In the genomic region with DNA sequence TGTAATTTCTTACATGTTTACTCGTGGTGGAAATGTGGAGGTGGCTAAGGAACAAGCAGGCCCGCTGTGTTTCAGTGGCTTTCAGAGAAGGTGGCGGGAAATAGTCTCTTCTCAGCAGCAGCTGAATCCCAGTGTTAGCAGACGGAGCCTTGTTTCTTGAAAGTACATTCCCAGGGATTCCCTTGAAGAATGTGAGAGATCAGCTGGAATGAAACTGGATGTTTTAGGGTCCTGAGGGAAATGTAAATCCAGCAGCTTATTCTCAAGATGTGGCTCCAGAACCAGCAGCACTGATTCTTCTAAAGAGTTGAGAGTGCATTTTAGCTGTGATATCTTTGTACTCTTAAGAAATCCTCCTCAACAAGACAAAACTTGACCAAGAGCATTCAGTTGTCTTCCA, we compare ENCODE assay signal across 20 cellular contexts. TPM values are rescaled to one million over a fixed set of nuclear protein-coding genes. Genes with fewer than 3 reads are reported as not detected.
DNase-seq lines count a peak whose midpoint lies in the region; ATAC-seq, FAIRE-seq and TF ChIP-seq lines count a peak whose summit lies in the region.
"Had no signal": no experiment of that assay in that cellular context is flagged by ENCODE, and none has a peak within 500 bp of the region (broad histone marks: within the 10 kb centered on the region; RNA-seq: fewer than 3 reads in every experiment).

No MANE protein-coding gene starts in this region.

- no peak overlapping the region for H2AK5ac ChIP-seq in H1 (ENCODE audit: low read depth, low read length)

- H3K9ac ChIP-seq in H1 (replicated peaks in 1 of 4; ENCODE audit: extremely low read depth in 1 of 4, low read depth in 3 of 4, low read length in 3 of 4) (no peak overlapping the region), neural progenitor cell (no peak overlapping the region)
- H3K9ac ChIP-seq: KMS-11 had no signal

- H2BK15ac ChIP-seq in H1 (ENCODE audit: low read length): no peak overlapping the region

- no peak overlapping the region for H4K91ac ChIP-seq in H1 (replicated peaks; ENCODE audit: insufficient read length, low read length)

- no peaks in the 10 kb centered on the region for H3K23me2 ChIP-seq in H1 (ENCODE audit: low read depth, low read length)

- H2BK12ac ChIP-seq in H1 (ENCODE audit: low read depth, low read length): no peak overlapping the region

- peak overlapping the region; percentile 14; the same call in 1 of the 2 replicates for H2AFZ ChIP-seq in H1 (ENCODE audit: low read length)
- peak overlapping the region; percentile 32 for H2AFZ ChIP-seq in neural progenitor cell (replicated peaks)
- H2AFZ ChIP-seq: GM23338 had no signal

- no peak for TF ChIP-seq EP300 in H1 (IDR thresholded peaks at IDR 0.05; ENCODE audit: borderline replicate concordance in 1 of 2, low read depth in 2 of 2, low read length in 2 of 2)

- FAIRE-seq in H1 (lab: Jason Lieb, UNC): no peak
- FAIRE-seq: A204.1, HepG2 had no signal

- 84% methylated on average over 4 of the region's 4 CpGs; no CpG with 5 or more reads in 1 of the 2 experiments for WGBS in H1 (ENCODE audit: extremely low coverage in 1 of 2, insufficient coverage in 1 of 2, insufficient read length in 1 of 2, insufficient replicate concordance in 2 of 2, low coverage in 1 of 2, low lambda C conversion rate in 2 of 2, missing lambda C conversion rate in 1 of 2), 2 experiments
- 89% methylated on average over 4 of the region's 4 CpGs for WGBS in right lobe of liver (ENCODE audit: insufficient coverage, low coverage, low lambda C conversion rate, missing lambda C conversion rate)

- H3K9me3 ChIP-seq in CD8-positive, alpha-beta memory T cell (ENCODE audit: low read length): peaks cover 6% of the 10 kb centered on the region
- H3K9me3 ChIP-seq in H1 (ENCODE audit: insufficient read depth in 2 of 2, low read depth in 1 of 2, low read length in 1 of 2): no peaks in the 10 kb centered on the region
- no peaks in the 10 kb centered on the region for H3K9me3 ChIP-seq in neural progenitor cell (ENCODE audit: low read depth)
- no peaks in the 10 kb centered on the region for H3K9me3 ChIP-seq in uterus
- H3K9me3 ChIP-seq in right lobe of liver: no peaks in the 10 kb centered on the region

- peak overlapping the region; percentile 4 to 96 (median 38) for H3K27ac Mint-ChIP-seq in CD8-positive, alpha-beta memory T cell
- no peak overlapping the region for H3K27ac Mint-ChIP-seq in neural progenitor cell
- no peak overlapping the region for H3K27ac Mint-ChIP-seq in activated T-helper 2 cell treated with anti-CD3 and anti-CD28 coated beads, Interferon-gamma antibody, Interleukin-2, Interleukin-4, amounts not matched to agents 10 μg/mL and 5 μg/mL and 100 μg/mL, durations not matched to agents 14 hours and 24 hours and 36 hours
- H3K27ac Mint-ChIP-seq: GM23338 had no signal

- H3K4me3 ChIP-seq in CD8-positive, alpha-beta memory T cell (ENCODE audit: low read length): no peak overlapping the region
- no peak overlapping the region for H3K4me3 ChIP-seq in H1 (ENCODE audit: extremely low read depth in 1 of 4, insufficient read depth in 2 of 4, low read depth in 3 of 4, low read length in 4 of 4)
- H3K4me3 ChIP-seq in neural progenitor cell: no peak overlapping the region
- H3K4me3 ChIP-seq in uterus: no peak overlapping the region
- H3K4me3 ChIP-seq in right lobe of liver: no peak overlapping the region
- H3K4me3 ChIP-seq: GM23338 had no signal

- no peaks in the 10 kb centered on the region for H3K36me3 ChIP-seq in CD8-positive, alpha-beta memory T cell (ENCODE audit: insufficient read depth, low read length)
- H3K36me3 ChIP-seq in H1 (ENCODE audit: control insufficient read depth in 2 of 4, insufficient read depth in 4 of 4, low read length in 3 of 4) (no peaks in the 10 kb centered on the region), neural progenitor cell (no peaks in the 10 kb centered on the region), uterus (no peaks in the 10 kb centered on the region), right lobe of liver (no peaks in the 10 kb centered on the region)

- peaks cover 14 to 20% (median 16%) of the 10 kb centered on the region in 5 donors for H3K9me3 Mint-ChIP-seq in CD8-positive, alpha-beta memory T cell
- no peaks in the 10 kb centered on the region for H3K9me3 Mint-ChIP-seq in neural progenitor cell
- H3K9me3 Mint-ChIP-seq in activated T-helper 2 cell treated with anti-CD3 and anti-CD28 coated beads, Interferon-gamma antibody, Interleukin-2, Interleukin-4, amounts not matched to agents 10 μg/mL and 5 μg/mL and 100 μg/mL, durations not matched to agents 14 hours and 24 hours and 36 hours: no peaks in the 10 kb centered on the region
- H3K9me3 Mint-ChIP-seq: GM23338 had no signal

- no peak overlapping the region for H2BK120ac ChIP-seq in H1 (replicated peaks; ENCODE audit: low read depth, low read length)

- H3K23ac ChIP-seq in H1 (ENCODE audit: insufficient read length): no peak overlapping the region

- TF ChIP-seq RAD21 in H1 (IDR thresholded peaks at IDR 0.05 in 1 of 2, conservative IDR thresholded peaks at IDR 0.05 in 1 of 2; ENCODE audit: low read depth in 2 of 2, low read length in 2 of 2): no peak

- H3K4me2 ChIP-seq in H1 (ENCODE audit: insufficient read depth in 1 of 2, low read depth in 2 of 2, low read length in 2 of 2) (no peak overlapping the region), neural progenitor cell (no peak overlapping the region)
- H3K4me2 ChIP-seq: GM23338, KMS-11 had no signal

- DNase-seq in CD8-positive, alpha-beta memory T cell: no peak
- DNase-seq in H1 (ENCODE audit: low read depth in 1 of 2, low spot score in 2 of 2) (no peak), neural progenitor cell (ENCODE audit: low spot score) (peak; percentile 25), uterus (no peak), right lobe of liver (no peak)
- no peak for DNase-seq in activated T-helper 2 cell treated with anti-CD3 and anti-CD28 coated beads, Interferon-gamma antibody, Interleukin-2, Interleukin-4, amounts not matched to agents 10 μg/mL and 5 μg/mL and 100 μg/mL, durations not matched to agents 14 hours and 24 hours and 36 hours (ENCODE audit: low spot score)
- DNase-seq in activated effector memory CD4-positive, alpha-beta T cell treated with Interleukin-2 at 50 U/mL for 16 hours: no peak
- DNase-seq: C1 segment of cervical spinal cord, COR-L47, EL, NCI-H1092, NCI-H146, NCI-H2081, NCI-H510A, NCI-H774, PC-3 had no signal

- no peaks in the 10 kb centered on the region for H3K79me1 ChIP-seq in H1 (ENCODE audit: low read depth, low read length)

- H3K4me3 Mint-ChIP-seq in CD8-positive, alpha-beta memory T cell: no peak overlapping the region
- H3K4me3 Mint-ChIP-seq in neural progenitor cell: no peak overlapping the region
- no peak overlapping the region for H3K4me3 Mint-ChIP-seq in activated T-helper 2 cell treated with anti-CD3 and anti-CD28 coated beads, Interferon-gamma antibody, Interleukin-2, Interleukin-4, amounts not matched to agents 10 μg/mL and 5 μg/mL and 100 μg/mL, durations not matched to agents 14 hours and 24 hours and 36 hours (ENCODE audit: low read depth)
- H3K4me3 Mint-ChIP-seq: GM23338 had no signal

- H2BK20ac ChIP-seq in H1 (ENCODE audit: low read length): no peak overlapping the region

- TF ChIP-seq CTCF in H1 (IDR thresholded peaks at IDR 0.05; ENCODE audit: control extremely low read depth in 1 of 3, insufficient read depth in 1 of 3, low read depth in 1 of 3, low read length in 3 of 3) (no peak), neural progenitor cell (IDR thresholded peaks at IDR 0.05) (no peak), uterus (IDR thresholded peaks at IDR 0.05) (no peak), right lobe of liver (IDR thresholded peaks at IDR 0.05) (no peak)

- H3K36me3 Mint-ChIP-seq in CD8-positive, alpha-beta memory T cell: peaks cover 10 to 28% (median 16%) of the 10 kb centered on the region in 3 donors
- H3K36me3 Mint-ChIP-seq in neural progenitor cell: no peaks in the 10 kb centered on the region
- no peaks in the 10 kb centered on the region for H3K36me3 Mint-ChIP-seq in activated T-helper 2 cell treated with anti-CD3 and anti-CD28 coated beads, Interferon-gamma antibody, Interleukin-2, Interleukin-4, amounts not matched to agents 10 μg/mL and 5 μg/mL and 100 μg/mL, durations not matched to agents 14 hours and 24 hours and 36 hours (ENCODE audit: low read depth)

- TF ChIP-seq POLR2A in H1 (IDR thresholded peaks at IDR 0.05; ENCODE audit: control extremely low read depth in 1 of 2, low read depth in 2 of 2, low read length in 2 of 2) (no peak), uterus (IDR thresholded peaks at IDR 0.05) (no peak), right lobe of liver (IDR thresholded peaks at IDR 0.05) (no peak)

- H3K27me3 Mint-ChIP-seq in CD8-positive, alpha-beta memory T cell: no peaks in the 10 kb centered on the region
- no peaks in the 10 kb centered on the region for H3K27me3 Mint-ChIP-seq in neural progenitor cell (ENCODE audit: insufficient read depth, low read depth)
- H3K27me3 Mint-ChIP-seq in activated T-helper 2 cell treated with anti-CD3 and anti-CD28 coated beads, Interferon-gamma antibody, Interleukin-2, Interleukin-4, amounts not matched to agents 10 μg/mL and 5 μg/mL and 100 μg/mL, durations not matched to agents 14 hours and 24 hours and 36 hours (ENCODE audit: low read depth): peaks cover 4% of the 10 kb centered on the region

- CTCF ChIA-PET in CD8-positive, alpha-beta memory T cell (lab: Charles Lee): interaction anchor here (1.4 kb wide), 1 partner anchor 11 kb away, joined by 3 read pairs; no protein-coding TSS in a partner anchor
- CTCF ChIA-PET in H1 (lab: Charles Lee; ENCODE audit: partially characterized antibody): interaction anchor here (0.8 kb wide), 1 partner anchor 10 kb away, joined by 3 read pairs; no protein-coding TSS in a partner anchor

- H3K56ac ChIP-seq in H1 (replicated peaks; ENCODE audit: insufficient read length, low read depth, low read length): no peak overlapping the region

- ATAC-seq in right lobe of liver: no peak
- ATAC-seq: GM23338, HepG2, PC-3 had no signal

- H2BK5ac ChIP-seq in H1 (ENCODE audit: low read depth, low read length): no peak overlapping the region

- H3K18ac ChIP-seq in H1 (ENCODE audit: extremely low read depth, low read length): no peak overlapping the region

- H3F3A ChIP-seq in neural progenitor cell (ENCODE audit: low read depth): no peaks in the 10 kb centered on the region

- H3K4ac ChIP-seq in H1 (replicated peaks; ENCODE audit: insufficient read length, low read depth, low read length): no peak overlapping the region

- H3K4me1 Mint-ChIP-seq in CD8-positive, alpha-beta memory T cell: peaks cover 64 to 79% (median 72%) of the 10 kb centered on the region in 3 donors
- peaks cover 3% of the 10 kb centered on the region for H3K4me1 Mint-ChIP-seq in neural progenitor cell
- peaks cover 21% of the 10 kb centered on the region for H3K4me1 Mint-ChIP-seq in activated T-helper 2 cell treated with anti-CD3 and anti-CD28 coated beads, Interferon-gamma antibody, Interleukin-2, Interleukin-4, amounts not matched to agents 10 μg/mL and 5 μg/mL and 100 μg/mL, durations not matched to agents 14 hours and 24 hours and 36 hours (ENCODE audit: low read depth)
- H3K4me1 Mint-ChIP-seq: GM23338 had no signal

- intact Hi-C loops in uterus (cut with DNase I; ENCODE audit: low total_unique reads) (no loop called here), right lobe of liver (cut with DNase I) (no loop called here)
- intact Hi-C loops in activated T-helper 2 cell treated with anti-CD3 and anti-CD28 coated beads, Interferon-gamma antibody, Interleukin-2, Interleukin-4, amounts not matched to agents 10 μg/mL and 5 μg/mL and 100 μg/mL, durations not matched to agents 14 hours and 24 hours and 36 hours (cut with micrococcal nuclease): no loop called here

- H4K8ac ChIP-seq in H1 (ENCODE audit: extremely low read depth, insufficient read depth, low read length): no peak overlapping the region

- no peaks in the 10 kb centered on the region for H4K20me1 ChIP-seq in H1 (replicated peaks in 1 of 2; ENCODE audit: control insufficient read depth in 1 of 2, insufficient read depth in 2 of 2, low read length in 2 of 2)
- no peaks in the 10 kb centered on the region for H4K20me1 ChIP-seq in neural progenitor cell (ENCODE audit: low read depth)

- no peak overlapping the region for H3K27ac ChIP-seq in CD8-positive, alpha-beta memory T cell (ENCODE audit: low read depth, low read length)
- H3K27ac ChIP-seq in H1 (ENCODE audit: low read depth, low read length) (no peak overlapping the region), neural progenitor cell (no peak overlapping the region), uterus (peak overlapping the region; percentile 72 to 87), right lobe of liver (no peak overlapping the region)
- H3K27ac ChIP-seq: KMS-11 had no signal

- H3K4me1 ChIP-seq in CD8-positive, alpha-beta memory T cell (ENCODE audit: insufficient read depth, low read length): peaks cover 28% of the 10 kb centered on the region
- H3K4me1 ChIP-seq in H1 (replicated peaks in 1 of 4; ENCODE audit: control insufficient read depth in 3 of 4, insufficient read depth in 4 of 4, low read length in 3 of 4): no peaks in the 10 kb centered on the region
- no peaks in the 10 kb centered on the region for H3K4me1 ChIP-seq in neural progenitor cell
- peaks cover 0 to 3% of the 10 kb centered on the region in 2 donors for H3K4me1 ChIP-seq in uterus
- no peaks in the 10 kb centered on the region for H3K4me1 ChIP-seq in right lobe of liver

- no peak overlapping the region for H4K5ac ChIP-seq in H1 (ENCODE audit: insufficient read length, low read depth, low read length)

- no peaks in the 10 kb centered on the region for H3K27me3 ChIP-seq in CD8-positive, alpha-beta memory T cell (ENCODE audit: insufficient read depth, low read length, poor library complexity, severe bottlenecking)
- H3K27me3 ChIP-seq in H1 (replicated peaks in 1 of 4; ENCODE audit: control insufficient read depth in 3 of 4, extremely low read depth in 1 of 4, insufficient read depth in 3 of 4, low read length in 3 of 4): no peaks in the 10 kb centered on the region
- no peaks in the 10 kb centered on the region for H3K27me3 ChIP-seq in neural progenitor cell
- no peaks in the 10 kb centered on the region for H3K27me3 ChIP-seq in uterus
- H3K27me3 ChIP-seq in right lobe of liver: no peaks in the 10 kb centered on the region

- H3K14ac ChIP-seq in H1 (ENCODE audit: insufficient read length): no peak overlapping the region

- POLR2A ChIA-PET in CD8-positive, alpha-beta memory T cell (lab: Charles Lee): no interaction called here
- POLR2A ChIA-PET in H1 (lab: Charles Lee; ENCODE audit: partially characterized antibody): no interaction called here

- H3K79me2 ChIP-seq in H1 (ENCODE audit: control insufficient read depth in 1 of 2, insufficient read depth in 2 of 2, low read length in 2 of 2) (no peaks in the 10 kb centered on the region), neural progenitor cell (ENCODE audit: low read depth) (no peaks in the 10 kb centered on the region)

RNA-seq across cellular contexts. Expression of a gene that starts 59.1 kb away (rescaled TPM):
- 10 to 100 TPM; 37.1 to 39.1 TPM for total RNA-seq in CD8-positive, alpha-beta memory T cell
- 141 TPM for polyA plus RNA-seq in CD8-positive, alpha-beta memory T cell
- 24.7 and 25.2 TPM in 2 replicates for total RNA-seq in H1 (2021; fragmentation: NEBNext Ultra II Directional; extraction: Animal tissue kit (Norgen Biotek cat#: 25700))
- polyA plus RNA-seq in H1 (2011; rRNA removed): 18.4 and 19.3 TPM in 2 replicates
- 19.7 TPM for polyA plus RNA-seq in H1 (2011; cell fraction: cytosol; rRNA removed)
- 23.3 TPM for polyA plus RNA-seq in H1 (2011; cell fraction: nucleus; rRNA removed)
- 12.0 to 23.5 TPM (median 15.7 TPM) in 4 replicates for polyA plus RNA-seq in H1 (2012, experiment 1 of 2)
- polyA plus RNA-seq in H1 (2012, experiment 2 of 2): 7.4 TPM
- 23.5 TPM for polyA plus RNA-seq in H1 (2013, experiment 1 of 2)
- 27.0 TPM for polyA plus RNA-seq in H1 (2013, experiment 2 of 2)
- 25.5 and 26.6 TPM in 2 replicates for polyA minus RNA-seq in H1 (2011; rRNA and poly(A)+ RNA removed)
- polyA minus RNA-seq in H1 (2011; cell fraction: cytosol; rRNA and poly(A)+ RNA removed): 10.1 TPM
- 23.3 TPM for polyA minus RNA-seq in H1 (2011; cell fraction: nucleus; rRNA and poly(A)+ RNA removed)
- 19.7 and 21.2 TPM in 2 replicates for total RNA-seq in neural progenitor cell (ENCODE audit: low replicate concordance)
- total RNA-seq in uterus: 10 to 100 TPM; 24.7 to 93.0 (median 57.3) TPM
- 8.6 and 9.8 TPM in 2 replicates for total RNA-seq in activated T-helper 2 cell treated with anti-CD3 and anti-CD28 coated beads, Interferon-gamma antibody, Interleukin-2, Interleukin-4, amounts not matched to agents 10 μg/mL and 5 μg/mL and 100 μg/mL, durations not matched to agents 14 hours and 24 hours and 36 hours
- total RNA-seq in right lobe of liver: 1 to 10 TPM; 3.4 to 8.4 (median 6.0) TPM
- total RNA-seq: HepG2 had no signal

Comparison
In these comparisons a context has a peak if more than half of its experiments do, and no peak if none do; other contexts are left out.
1. H3K27ac ChIP-seq: peak in uterus (2 of 2); none in CD8-positive, alpha-beta memory T cell (single experiment), H1 (single experiment), neural progenitor cell (single experiment) and right lobe of liver (0 of 3).
2. H3K27ac Mint-ChIP-seq: peak in CD8-positive, alpha-beta memory T cell (8 of 8); none in neural progenitor cell (single experiment) and activated T-helper 2 cell treated with anti-CD3 and anti-CD28 coated beads, Interferon-gamma antibody, Interleukin-2, Interleukin-4, amounts not matched to agents 10 μg/mL and 5 μg/mL and 100 μg/mL, durations not matched to agents 14 hours and 24 hours and 36 hours (single experiment).